8 cellular contexts compared by ENCODE assay signal in the genomic region with DNA sequence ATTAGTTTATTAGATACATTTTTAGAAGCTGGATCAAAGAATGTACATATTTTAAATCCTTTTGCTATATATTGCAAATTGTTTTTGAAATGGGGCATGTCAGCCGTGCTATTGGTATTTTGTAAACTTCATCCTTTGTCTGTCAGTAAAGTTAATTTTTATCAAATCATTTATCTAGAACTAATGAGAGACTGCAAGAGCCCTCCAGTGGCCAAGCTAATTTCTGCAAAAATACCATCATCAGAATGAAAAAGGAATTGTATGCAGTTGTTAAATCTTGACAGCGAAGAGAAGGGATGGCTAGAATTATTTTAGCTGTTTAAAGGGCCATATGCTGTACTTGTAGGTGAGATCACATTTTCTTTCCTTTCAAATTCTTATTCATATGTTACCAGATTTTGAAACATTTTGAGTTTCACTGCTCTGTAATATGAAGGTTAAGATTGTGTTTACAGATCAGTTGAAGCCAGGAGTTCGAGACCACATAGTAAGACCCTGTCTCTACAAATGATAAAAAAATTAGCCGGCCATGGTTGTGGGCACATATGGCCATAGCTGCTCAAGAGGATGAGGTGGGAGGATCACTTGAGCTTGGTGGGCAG. TPM values are rescaled to one million over a fixed set of nuclear protein-coding genes. Genes with fewer than 3 reads are reported as not detected.
DNase-seq lines count a peak whose midpoint lies in the region; ATAC-seq and TF ChIP-seq lines count a peak whose summit lies in the region.

No MANE protein-coding gene starts in this region.

- H3K9ac ChIP-seq in endocrine pancreas (ENCODE audit: control insufficient read depth, insufficient read depth, low read length): no peak overlapping the region

- H3K4me3 Mint-ChIP-seq in stimulated activated effector memory CD8-positive, alpha-beta T cell treated with anti-CD3 and anti-CD28 coated beads, Interleukin-12 subunit alpha, Interleukin-12 subunit beta, amount 100 ng/mL, for 72 hours: no peak overlapping the region

- H3K36me3 Mint-ChIP-seq in stimulated activated effector memory CD8-positive, alpha-beta T cell treated with anti-CD3 and anti-CD28 coated beads, Interleukin-12 subunit alpha, Interleukin-12 subunit beta, amount 100 ng/mL, for 72 hours: no peaks in the 10 kb centered on the region

- H3K4me1 ChIP-seq in endocrine pancreas (ENCODE audit: control insufficient read depth, insufficient read depth, low read length) (no peaks in the 10 kb centered on the region), sigmoid colon (peaks cover 0 to 3% (median 0%) of the 10 kb centered on the region in 4 donors)

- 51 to 65% methylated on average over 4 of the region's 4 CpGs for WGBS in sigmoid colon, 2 donors

- H3K9me3 ChIP-seq in endocrine pancreas (ENCODE audit: control insufficient read depth, low read length) (no peaks in the 10 kb centered on the region), sigmoid colon (no peaks in the 10 kb centered on the region)

- no peak for ATAC-seq in stimulated activated effector memory CD8-positive, alpha-beta T cell treated with anti-CD3 and anti-CD28 coated beads, Interleukin-12 subunit alpha, Interleukin-12 subunit beta, amount 100 ng/mL, for 72 hours
- ATAC-seq in GM18517 (IDR thresholded peaks at IDR 0.05; ENCODE audit: unreplicated experiment): no peak

- TF ChIP-seq CTCF in sigmoid colon (IDR thresholded peaks at IDR 0.05): peak in 1 of 4 experiments; percentile 33

- peak; percentile 19 to 51 for DNase-seq in NCI-H526 (lab: John Stamatoyannopoulos, UW)
- DNase-seq in NCI-H526 treated with DMSO at 0.1 percent for 48 hours (lab: John Stamatoyannopoulos, UW): no peak
- peak; percentile 6 for DNase-seq in NCI-H446 treated with DMSO at 0.1 percent for 48 hours (lab: John Stamatoyannopoulos, UW)
- DNase-seq in renal cortical epithelial cell (ENCODE audit: low read depth): peak; percentile 61
- DNase-seq in stimulated activated effector memory CD8-positive, alpha-beta T cell treated with anti-CD3 and anti-CD28 coated beads, Interleukin-12 subunit alpha, Interleukin-12 subunit beta, amount 100 ng/mL, for 72 hours (ENCODE audit: low spot score in 2 of 2): no peak
- DNase-seq in sigmoid colon: no peak

- no peak overlapping the region for H3K27ac Mint-ChIP-seq in stimulated activated effector memory CD8-positive, alpha-beta T cell treated with anti-CD3 and anti-CD28 coated beads, Interleukin-12 subunit alpha, Interleukin-12 subunit beta, amount 100 ng/mL, for 72 hours

- intact Hi-C loops in sigmoid colon (cut with DNase I): loop anchor here (5.0 to 10.0 kb wide), 2 partner anchors 98 to 284 kb away; no protein-coding TSS in a partner anchor

- TF ChIP-seq EP300 in sigmoid colon (IDR thresholded peaks at IDR 0.05): no peak

- no peak overlapping the region for H3K27ac ChIP-seq in sigmoid colon

- no peak for TF ChIP-seq POLR2A in sigmoid colon (IDR thresholded peaks at IDR 0.05)

- no peaks in the 10 kb centered on the region for H3K9me3 Mint-ChIP-seq in stimulated activated effector memory CD8-positive, alpha-beta T cell treated with anti-CD3 and anti-CD28 coated beads, Interleukin-12 subunit alpha, Interleukin-12 subunit beta, amount 100 ng/mL, for 72 hours

- H3K27me3 ChIP-seq in endocrine pancreas (ENCODE audit: control insufficient read depth, insufficient read depth, low read length): no peaks in the 10 kb centered on the region
- H3K27me3 ChIP-seq in sigmoid colon: no peaks in the 10 kb centered on the region

- H3K4me1 Mint-ChIP-seq in stimulated activated effector memory CD8-positive, alpha-beta T cell treated with anti-CD3 and anti-CD28 coated beads, Interleukin-12 subunit alpha, Interleukin-12 subunit beta, amount 100 ng/mL, for 72 hours: no peaks in the 10 kb centered on the region

- H3K36me3 ChIP-seq in endocrine pancreas (ENCODE audit: control insufficient read depth, insufficient read depth, low read length) (no peaks in the 10 kb centered on the region), sigmoid colon (no peaks in the 10 kb centered on the region)

- peak overlapping the region; percentile 5 for H3K4me3 ChIP-seq in endocrine pancreas (ENCODE audit: control insufficient read depth, insufficient read depth, low read length)
- no peak overlapping the region for H3K4me3 ChIP-seq in sigmoid colon

RNA-seq across cellular contexts. Expression of gene CLDN11, which starts 8.1 kb away (rescaled TPM):
- total RNA-seq in renal cortical epithelial cell (17.5 and 27.5 TPM in 2 replicates), sigmoid colon (10 to 100 TPM in 3 of 4 donors, 1 to 10 TPM in 1; 4.6 to 22.2 (median 16.6) TPM)
- polyA plus RNA-seq in sigmoid colon: 1 to 10 TPM in 2 of 3 donors, under 1 TPM in 1; 0.23 to 6.0 (median 3.2) TPM

RNA-seq across cellular contexts. Expression of gene SKIL, which starts 53.0 kb away (rescaled TPM):
- 153 and 190 TPM in 2 replicates for total RNA-seq in renal cortical epithelial cell
- 10 to 100 TPM; 24.8 to 52.6 (median 29.8) TPM for total RNA-seq in sigmoid colon
- 10 to 100 TPM in 2 of 3 donors, 1 to 10 TPM in 1; 6.0 to 14.6 (median 12.4) TPM for polyA plus RNA-seq in sigmoid colon

Comparison
In these comparisons a context has a peak if more than half of its experiments do, and no peak if none do; other contexts are left out.
1. DNase-seq: peak in NCI-H526 (2 of 2), NCI-H446 treated with DMSO at 0.1 percent for 48 hours (single experiment) and renal cortical epithelial cell (single experiment); none in NCI-H526 treated with DMSO at 0.1 percent for 48 hours (single experiment), stimulated activated effector memory CD8-positive, alpha-beta T cell treated with anti-CD3 and anti-CD28 coated beads, Interleukin-12 subunit alpha, Interleukin-12 subunit beta, amount 100 ng/mL, for 72 hours (0 of 2) and sigmoid colon (single experiment).